13 cellular contexts compared by ENCODE assay signal in genomic region chrX:53085661-53086229, GRCh38. TPM values are rescaled to one million over a fixed set of nuclear protein-coding genes. Genes with fewer than 3 reads are reported as not detected.
DNase-seq lines count a peak whose midpoint lies in the region; ATAC-seq and TF ChIP-seq lines count a peak whose summit lies in the region.
"Had no signal": no experiment of that assay in that cellular context is flagged by ENCODE, and none has a peak within 500 bp of the region (broad histone marks: within the 10 kb centered on the region; RNA-seq: fewer than 3 reads in every experiment).

No MANE protein-coding gene starts in this region.

- peaks cover 0 to 9% of the 10 kb centered on the region in 2 donors for H3K36me3 ChIP-seq in thyroid gland

- intact Hi-C loops in thyroid gland (cut with DNase I) = no loop called here

- peaks cover 19% of the 10 kb centered on the region for H3K36me3 Mint-ChIP-seq in activated naive CD4-positive, alpha-beta T cell treated with anti-CD3 and anti-CD28 coated beads, Interleukin-2, amount 50 U/mL, for 24 hours
- peaks cover 76% of the 10 kb centered on the region for H3K36me3 Mint-ChIP-seq in activated T-helper 17 cell treated with anti-CD3 and anti-CD28 coated beads, Interleukin-2, amount 50 U/mL, for 72 hours (ENCODE audit: low read depth)
- peaks cover 3% of the 10 kb centered on the region for H3K36me3 Mint-ChIP-seq in glutamatergic neuron (ENCODE audit: unreplicated experiment)

- ATAC-seq in activated T-helper 17 cell treated with anti-CD3 and anti-CD28 coated beads, Interleukin-2, amount 50 U/mL, for 72 hours (replicated peaks) = no peak
- no peak for ATAC-seq in HG03457 (IDR thresholded peaks at IDR 0.05; ENCODE audit: unreplicated experiment)
- ATAC-seq: lower lobe of right lung had no signal

- H3K4me3 Mint-ChIP-seq in activated naive CD4-positive, alpha-beta T cell treated with anti-CD3 and anti-CD28 coated beads, Interleukin-2, amount 50 U/mL, for 24 hours = peak overlapping the region; percentile 77
- H3K4me3 Mint-ChIP-seq in activated T-helper 17 cell treated with anti-CD3 and anti-CD28 coated beads, Interleukin-2, amount 50 U/mL, for 72 hours = peak overlapping the region; percentile 91
- H3K4me3 Mint-ChIP-seq in glutamatergic neuron (ENCODE audit: unreplicated experiment) = peak overlapping the region; percentile 14

- H3K4me1 Mint-ChIP-seq in activated naive CD4-positive, alpha-beta T cell treated with anti-CD3 and anti-CD28 coated beads, Interleukin-2, amount 50 U/mL, for 24 hours = peaks cover 60% of the 10 kb centered on the region
- peaks cover 42% of the 10 kb centered on the region for H3K4me1 Mint-ChIP-seq in activated T-helper 17 cell treated with anti-CD3 and anti-CD28 coated beads, Interleukin-2, amount 50 U/mL, for 72 hours
- peaks cover 2% of the 10 kb centered on the region for H3K4me1 Mint-ChIP-seq in glutamatergic neuron (ENCODE audit: low read depth, unreplicated experiment)

- no peak for DNase-seq in activated naive CD4-positive, alpha-beta T cell treated with Interleukin-2 at 50 U/mL for 16 hours
- no peak for DNase-seq in glutamatergic neuron
- DNase-seq in thyroid gland = no peak
- no peak for DNase-seq in NK-92 (lab: John Stamatoyannopoulos, UW; ENCODE audit: unreplicated experiment)
- no peak for DNase-seq in NCI-H226
- DNase-seq: activated CD4-positive, CD25-positive, alpha-beta regulatory T cell; activated effector memory CD4-positive, alpha-beta T cell treated with anti-CD3 and anti-CD28 coated beads, Interleukin-2, amount 50 U/mL, for 16 hours; DMS 273 treated with DMSO at 0.1 percent for 48 hours had no signal

- no peak overlapping the region for H3K4me3 ChIP-seq in thyroid gland (replicated peaks in 1 of 3)
- H3K4me3 ChIP-seq: lower lobe of right lung, SK-N-MC had no signal

- H3K27me3 ChIP-seq in thyroid gland = no peaks in the 10 kb centered on the region

- H3K9me3 Mint-ChIP-seq in activated naive CD4-positive, alpha-beta T cell treated with anti-CD3 and anti-CD28 coated beads, Interleukin-2, amount 50 U/mL, for 24 hours = no peaks in the 10 kb centered on the region
- H3K9me3 Mint-ChIP-seq in activated T-helper 17 cell treated with anti-CD3 and anti-CD28 coated beads, Interleukin-2, amount 50 U/mL, for 72 hours = no peaks in the 10 kb centered on the region
- H3K9me3 Mint-ChIP-seq in glutamatergic neuron (ENCODE audit: unreplicated experiment) = peaks cover 6% of the 10 kb centered on the region

- 87 to 89% methylated on average over 17 of the region's 17 CpGs for WGBS in thyroid gland, 2 donors

- no peaks in the 10 kb centered on the region for H3K27me3 Mint-ChIP-seq in activated naive CD4-positive, alpha-beta T cell treated with anti-CD3 and anti-CD28 coated beads, Interleukin-2, amount 50 U/mL, for 24 hours
- no peaks in the 10 kb centered on the region for H3K27me3 Mint-ChIP-seq in activated T-helper 17 cell treated with anti-CD3 and anti-CD28 coated beads, Interleukin-2, amount 50 U/mL, for 72 hours
- peaks cover 7% of the 10 kb centered on the region for H3K27me3 Mint-ChIP-seq in glutamatergic neuron (ENCODE audit: unreplicated experiment)

- TF ChIP-seq CTCF in glutamatergic neuron (IDR thresholded peaks at IDR 0.05; ENCODE audit: partially characterized antibody, unreplicated experiment) = no peak
- no peak for TF ChIP-seq CTCF in thyroid gland (IDR thresholded peaks at IDR 0.05)

- H3K27ac ChIP-seq in thyroid gland = peak overlapping the region in 2 of 3 donors; percentile 50 to 80
- H3K27ac ChIP-seq: lower lobe of right lung, SK-N-MC had no signal

- H3K9me3 ChIP-seq in thyroid gland = no peaks in the 10 kb centered on the region
- H3K9me3 ChIP-seq: lower lobe of right lung had no signal

- H3K4me1 ChIP-seq in thyroid gland = peaks cover 5 to 17% of the 10 kb centered on the region in 2 donors

- peak overlapping the region; percentile 87 for H3K27ac Mint-ChIP-seq in activated naive CD4-positive, alpha-beta T cell treated with anti-CD3 and anti-CD28 coated beads, Interleukin-2, amount 50 U/mL, for 24 hours
- H3K27ac Mint-ChIP-seq in activated T-helper 17 cell treated with anti-CD3 and anti-CD28 coated beads, Interleukin-2, amount 50 U/mL, for 72 hours = peak overlapping the region; percentile 98
- H3K27ac Mint-ChIP-seq in glutamatergic neuron (ENCODE audit: unreplicated experiment) = no peak overlapping the region

- TF ChIP-seq POLR2A in thyroid gland (IDR thresholded peaks at IDR 0.05) = no peak

RNA-seq across cellular contexts. Expression of gene TSPYL2, which starts 3.6 kb away (rescaled TPM):
- 100 to 1,000 TPM in 1 of 2 donors, 10 to 100 TPM in 1; 28.2 to 134 TPM for total RNA-seq in activated T-helper 17 cell treated with anti-CD3 and anti-CD28 coated beads, Interleukin-2, amount 50 U/mL, for 72 hours
- total RNA-seq in glutamatergic neuron (ENCODE audit: unreplicated experiment) = 10.2 TPM
- total RNA-seq in thyroid gland = 10 to 100 TPM; 30.9 to 83.1 (median 49.1) TPM

RNA-seq across cellular contexts. Expression of gene KANTR, which starts 8.2 kb away (rescaled TPM):
- 10 to 100 TPM; 18.6 to 44.9 TPM for total RNA-seq in activated T-helper 17 cell treated with anti-CD3 and anti-CD28 coated beads, Interleukin-2, amount 50 U/mL, for 72 hours
- total RNA-seq in glutamatergic neuron (ENCODE audit: unreplicated experiment) = 20.0 TPM
- 10 to 100 TPM; 15.5 to 41.5 (median 21.8) TPM for total RNA-seq in thyroid gland

RNA-seq across cellular contexts. Expression of gene GPR173, which starts 37.2 kb away (rescaled TPM):
- total RNA-seq in activated T-helper 17 cell treated with anti-CD3 and anti-CD28 coated beads, Interleukin-2, amount 50 U/mL, for 72 hours = not detected
- total RNA-seq in glutamatergic neuron (ENCODE audit: unreplicated experiment) (85.3 TPM), thyroid gland (1 to 10 TPM in 2 of 4 donors, under 1 TPM in 2; 0.78 to 1.3 (median 1.1) TPM)

Comparison
In these comparisons a context has a peak if more than half of its experiments do, and no peak if none do; other contexts are left out.
1. H3K4me3 Mint-ChIP-seq: peak in every context shown above with its lines; median percentile 91 in activated T-helper 17 cell treated with anti-CD3 and anti-CD28 coated beads, Interleukin-2, amount 50 U/mL, for 72 hours; 77 in activated naive CD4-positive, alpha-beta T cell treated with anti-CD3 and anti-CD28 coated beads, Interleukin-2, amount 50 U/mL, for 24 hours; 14 in glutamatergic neuron.
2. RNA of gene GPR173, which starts 37.2 kb away (total RNA-seq): 85.3 TPM in glutamatergic neuron (single experiment); 0.78 to 1.3 TPM in thyroid gland and not detected in activated T-helper 17 cell treated with anti-CD3 and anti-CD28 coated beads, Interleukin-2, amount 50 U/mL, for 72 hours; every median in the first group is over 10 times any median in the second.